ENCODE assay signal across 12 cellular contexts in genomic region chr4:80611366-80611765, GRCh38.
A peak's percentile ranks its signal among the peaks of the same experiment; 100 is the strongest.
DNase-seq lines count a peak whose midpoint lies in the region; ATAC-seq, FAIRE-seq and TF ChIP-seq lines count a peak whose summit lies in the region.
"Had no signal": no experiment of that assay in that cellular context is flagged by ENCODE, and none has a peak within 500 bp of the region (broad histone marks: within the 10 kb centered on the region; RNA-seq: fewer than 3 reads in every experiment).

No MANE protein-coding gene starts in this region.

- H3K4me3 Mint-ChIP-seq in CD4-positive, alpha-beta T cell = no peak overlapping the region
- H3K4me3 Mint-ChIP-seq: central memory CD8-positive, alpha-beta T cell had no signal

- H3K4me1 Mint-ChIP-seq in CD4-positive, alpha-beta T cell (ENCODE audit: low read depth) = peaks cover 7% of the 10 kb centered on the region
- H3K4me1 Mint-ChIP-seq: central memory CD8-positive, alpha-beta T cell had no signal

- no peak for TF ChIP-seq CTCF in CD4-positive, alpha-beta T cell (IDR thresholded peaks at IDR 0.05)
- no peak for TF ChIP-seq CTCF in kidney (IDR thresholded peaks at IDR 0.05; ENCODE audit: borderline replicate concordance, extremely low read depth, insufficient read depth)

- no peaks in the 10 kb centered on the region for H3K36me3 ChIP-seq in kidney (ENCODE audit: control insufficient read depth in 1 of 2, insufficient read depth in 2 of 2, low read length in 2 of 2)
- H3K36me3 ChIP-seq: heart right ventricle had no signal

- H3K9ac ChIP-seq in kidney (ENCODE audit: low read length in 2 of 2) = no peak overlapping the region

- peak; percentile 39 for ATAC-seq in GM19455 (IDR thresholded peaks at IDR 0.05; ENCODE audit: unreplicated experiment)
- peak; percentile 50 for ATAC-seq in HG03045 (IDR thresholded peaks at IDR 0.05; ENCODE audit: unreplicated experiment)
- no peak for ATAC-seq in CD4-positive, alpha-beta T cell (ENCODE audit: poor library complexity)
- ATAC-seq: heart right ventricle had no signal

- POLR2A ChIA-PET in CD4-positive, alpha-beta T cell (lab: Charles Lee) = no interaction called here

- H3K27ac ChIP-seq in CD4-positive, alpha-beta T cell (ENCODE audit: low read depth, low read length) = no peak overlapping the region
- H3K27ac ChIP-seq in caudate nucleus (ENCODE audit: low read depth, low read length) (no peak overlapping the region), kidney (ENCODE audit: low read depth in 2 of 2, low read length in 2 of 2) (no peak overlapping the region)
- H3K27ac ChIP-seq: heart right ventricle had no signal

- DNase-seq in Caki2 (ENCODE audit: low read depth) = peak; percentile 22
- peak; percentile 46 for DNase-seq in NCI-H2107 (lab: John Stamatoyannopoulos, UW)
- no peak for DNase-seq in KBM-7
- DNase-seq in CD4-positive, alpha-beta T cell = no peak
- DNase-seq in caudate nucleus (lab: John Stamatoyannopoulos, UW) = no peak
- DNase-seq in kidney = no peak
- DNase-seq: heart right ventricle, nucleus accumbens, SHP77 had no signal

- H3K4me1 ChIP-seq in kidney (ENCODE audit: control insufficient read depth in 1 of 2, insufficient read depth in 1 of 2, low read depth in 1 of 2, low read length in 2 of 2) = no peaks in the 10 kb centered on the region
- H3K4me1 ChIP-seq: heart right ventricle had no signal

- CTCF ChIA-PET in CD4-positive, alpha-beta T cell (lab: Charles Lee) = no interaction called here

- in situ Hi-C loops in Caki2 (cut with HindIII; ENCODE audit: low pct_unique_long_range_greater_than_20kb, low sequenced_read_pairs) (no loop called here), KBM-7 (cut with MboI; ENCODE audit: low pct_unique_long_range_greater_than_20kb, low sequenced_read_pairs) (no loop called here)

- intact Hi-C loops in CD4-positive, alpha-beta T cell (cut with DNase I, micrococcal nuclease) = no loop called here
- intact Hi-C loops in kidney (cut with DNase I) = no loop called here

- peaks cover 3% of the 10 kb centered on the region for H3K9me3 Mint-ChIP-seq in CD4-positive, alpha-beta T cell

- no peaks in the 10 kb centered on the region for H3K27me3 Mint-ChIP-seq in CD4-positive, alpha-beta T cell
- H3K27me3 Mint-ChIP-seq: central memory CD8-positive, alpha-beta T cell had no signal

- H3K27me3 ChIP-seq in CD4-positive, alpha-beta T cell (ENCODE audit: control insufficient read depth, insufficient read depth, low read length) = no peaks in the 10 kb centered on the region
- H3K27me3 ChIP-seq: heart right ventricle had no signal

- H3K36me3 Mint-ChIP-seq in CD4-positive, alpha-beta T cell (ENCODE audit: low read depth) = no peaks in the 10 kb centered on the region

- no peak overlapping the region for H3K27ac Mint-ChIP-seq in CD4-positive, alpha-beta T cell

- FAIRE-seq in kidney (lab: Jason Lieb, UNC) = no peak

- H3K4me3 ChIP-seq in kidney (ENCODE audit: low read length in 2 of 2) = no peak overlapping the region
- H3K4me3 ChIP-seq: heart right ventricle had no signal

- H3K9me3 ChIP-seq in CD4-positive, alpha-beta T cell (ENCODE audit: control insufficient read depth, low read length) = no peaks in the 10 kb centered on the region
- H3K9me3 ChIP-seq in kidney (ENCODE audit: control insufficient read depth in 1 of 2, low read length in 2 of 2) = no peaks in the 10 kb centered on the region

Comparison
In these comparisons a context has a peak if more than half of its experiments do, and no peak if none do; other contexts are left out.
1. DNase-seq: peak in Caki2 (single experiment) and NCI-H2107 (single experiment); none in KBM-7 (single experiment), CD4-positive, alpha-beta T cell (0 of 10), caudate nucleus (0 of 61) and kidney (single experiment).